ENCODE assay signal across 1 cellular context in the genomic region with DNA sequence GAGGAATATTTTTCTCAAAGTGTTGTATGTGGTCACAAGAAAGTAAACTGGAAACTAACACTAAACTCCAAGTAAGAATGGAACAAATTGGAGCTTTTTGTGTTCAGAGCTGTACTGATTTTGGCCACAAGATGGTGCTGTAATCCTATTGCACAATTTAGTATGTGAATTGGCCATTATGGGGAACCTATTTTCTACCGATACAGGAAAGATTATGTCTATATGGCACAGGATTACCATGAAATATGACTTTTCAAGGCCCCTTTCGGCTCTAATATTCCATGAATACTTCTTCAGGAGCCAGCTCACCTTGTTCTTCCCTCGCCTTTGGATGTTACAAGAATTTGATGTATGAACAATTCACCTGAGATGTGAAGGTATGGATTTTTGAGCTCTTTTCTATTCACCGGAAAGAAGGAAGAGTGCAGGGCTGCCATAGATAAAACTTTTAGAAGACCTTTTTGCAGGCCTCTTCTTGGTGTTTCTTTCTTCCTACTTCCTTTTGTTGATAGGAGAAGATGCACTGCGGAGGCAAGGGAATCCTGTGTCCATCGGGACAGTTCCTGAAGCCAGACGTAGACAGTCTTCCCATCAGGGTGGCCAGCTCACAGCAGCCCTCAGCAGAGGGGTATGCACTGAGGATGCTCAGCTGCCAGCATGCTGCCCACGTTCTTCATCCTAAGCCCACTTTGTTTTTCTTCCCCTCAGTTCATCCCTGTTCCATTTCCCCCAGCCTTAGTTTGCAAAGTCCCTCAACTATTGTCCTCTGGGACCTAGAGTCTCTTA.
TF ChIP-seq lines count a peak whose summit lies in the region.

No MANE protein-coding gene starts in this region.

TF ChIP-seq in GM23338, 12 proteins besides CTCF, POLR2A, EP300 and RAD21 (continued from another document):
- TF ChIP-seq, protein P1, sequence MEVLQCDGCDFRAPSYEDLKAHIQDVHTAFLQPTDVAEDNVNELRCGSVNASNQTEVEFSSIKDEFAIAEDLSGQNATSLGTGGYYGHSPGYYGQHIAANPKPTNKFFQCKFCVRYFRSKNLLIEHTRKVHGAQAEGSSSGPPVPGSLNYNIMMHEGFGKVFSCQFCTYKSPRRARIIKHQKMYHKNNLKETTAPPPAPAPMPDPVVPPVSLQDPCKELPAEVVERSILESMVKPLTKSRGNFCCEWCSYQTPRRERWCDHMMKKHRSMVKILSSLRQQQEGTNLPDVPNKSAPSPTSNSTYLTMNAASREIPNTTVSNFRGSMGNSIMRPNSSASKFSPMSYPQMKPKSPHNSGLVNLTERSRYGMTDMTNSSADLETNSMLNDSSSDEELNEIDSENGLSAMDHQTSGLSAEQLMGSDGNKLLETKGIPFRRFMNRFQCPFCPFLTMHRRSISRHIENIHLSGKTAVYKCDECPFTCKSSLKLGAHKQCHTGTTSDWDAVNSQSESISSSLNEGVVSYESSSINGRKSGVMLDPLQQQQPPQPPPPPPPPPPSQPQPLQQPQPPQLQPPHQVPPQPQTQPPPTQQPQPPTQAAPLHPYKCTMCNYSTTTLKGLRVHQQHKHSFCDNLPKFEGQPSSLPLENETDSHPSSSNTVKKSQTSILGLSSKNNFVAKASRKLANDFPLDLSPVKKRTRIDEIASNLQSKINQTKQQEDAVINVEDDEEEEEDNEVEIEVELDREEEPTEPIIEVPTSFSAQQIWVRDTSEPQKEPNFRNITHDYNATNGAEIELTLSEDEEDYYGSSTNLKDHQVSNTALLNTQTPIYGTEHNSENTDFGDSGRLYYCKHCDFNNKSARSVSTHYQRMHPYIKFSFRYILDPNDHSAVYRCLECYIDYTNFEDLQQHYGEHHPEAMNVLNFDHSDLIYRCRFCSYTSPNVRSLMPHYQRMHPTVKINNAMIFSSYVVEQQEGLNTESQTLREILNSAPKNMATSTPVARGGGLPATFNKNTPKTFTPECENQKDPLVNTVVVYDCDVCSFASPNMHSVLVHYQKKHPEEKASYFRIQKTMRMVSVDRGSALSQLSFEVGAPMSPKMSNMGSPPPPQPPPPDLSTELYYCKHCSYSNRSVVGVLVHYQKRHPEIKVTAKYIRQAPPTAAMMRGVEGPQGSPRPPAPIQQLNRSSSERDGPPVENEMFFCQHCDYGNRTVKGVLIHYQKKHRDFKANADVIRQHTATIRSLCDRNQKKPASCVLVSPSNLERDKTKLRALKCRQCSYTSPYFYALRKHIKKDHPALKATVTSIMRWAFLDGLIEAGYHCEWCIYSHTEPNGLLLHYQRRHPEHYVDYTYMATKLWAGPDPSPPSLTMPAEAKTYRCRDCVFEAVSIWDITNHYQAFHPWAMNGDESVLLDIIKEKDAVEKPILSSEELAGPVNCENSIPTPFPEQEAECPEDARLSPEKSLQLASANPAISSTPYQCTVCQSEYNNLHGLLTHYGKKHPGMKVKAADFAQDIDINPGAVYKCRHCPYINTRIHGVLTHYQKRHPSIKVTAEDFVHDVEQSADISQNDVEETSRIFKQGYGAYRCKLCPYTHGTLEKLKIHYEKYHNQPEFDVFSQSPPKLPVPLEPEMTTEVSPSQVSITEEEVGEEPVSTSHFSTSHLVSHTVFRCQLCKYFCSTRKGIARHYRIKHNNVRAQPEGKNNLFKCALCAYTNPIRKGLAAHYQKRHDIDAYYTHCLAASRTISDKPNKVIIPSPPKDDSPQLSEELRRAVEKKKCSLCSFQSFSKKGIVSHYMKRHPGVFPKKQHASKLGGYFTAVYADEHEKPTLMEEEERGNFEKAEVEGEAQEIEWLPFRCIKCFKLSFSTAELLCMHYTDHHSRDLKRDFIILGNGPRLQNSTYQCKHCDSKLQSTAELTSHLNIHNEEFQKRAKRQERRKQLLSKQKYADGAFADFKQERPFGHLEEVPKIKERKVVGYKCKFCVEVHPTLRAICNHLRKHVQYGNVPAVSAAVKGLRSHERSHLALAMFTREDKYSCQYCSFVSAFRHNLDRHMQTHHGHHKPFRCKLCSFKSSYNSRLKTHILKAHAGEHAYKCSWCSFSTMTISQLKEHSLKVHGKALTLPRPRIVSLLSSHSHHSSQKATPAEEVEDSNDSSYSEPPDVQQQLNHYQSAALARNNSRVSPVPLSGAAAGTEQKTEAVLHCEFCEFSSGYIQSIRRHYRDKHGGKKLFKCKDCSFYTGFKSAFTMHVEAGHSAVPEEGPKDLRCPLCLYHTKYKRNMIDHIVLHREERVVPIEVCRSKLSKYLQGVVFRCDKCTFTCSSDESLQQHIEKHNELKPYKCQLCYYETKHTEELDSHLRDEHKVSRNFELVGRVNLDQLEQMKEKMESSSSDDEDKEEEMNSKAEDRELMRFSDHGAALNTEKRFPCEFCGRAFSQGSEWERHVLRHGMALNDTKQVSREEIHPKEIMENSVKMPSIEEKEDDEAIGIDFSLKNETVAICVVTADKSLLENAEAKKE (CRISPR knock-in tag; IDR thresholded peaks at IDR 0.05): no peak
- TF ChIP-seq CREB1 (CRISPR knock-in tag; IDR thresholded peaks at IDR 0.05; ENCODE audit: low read depth): no peak
- no peak for TF ChIP-seq STAT1 (IDR thresholded peaks at IDR 0.05; ENCODE audit: unreplicated experiment)
- no peak for TF ChIP-seq POLR2AphosphoS5 (IDR thresholded peaks at IDR 0.05; ENCODE audit: low read depth)
